27 cellular contexts compared by ENCODE assay signal in the genomic region with DNA sequence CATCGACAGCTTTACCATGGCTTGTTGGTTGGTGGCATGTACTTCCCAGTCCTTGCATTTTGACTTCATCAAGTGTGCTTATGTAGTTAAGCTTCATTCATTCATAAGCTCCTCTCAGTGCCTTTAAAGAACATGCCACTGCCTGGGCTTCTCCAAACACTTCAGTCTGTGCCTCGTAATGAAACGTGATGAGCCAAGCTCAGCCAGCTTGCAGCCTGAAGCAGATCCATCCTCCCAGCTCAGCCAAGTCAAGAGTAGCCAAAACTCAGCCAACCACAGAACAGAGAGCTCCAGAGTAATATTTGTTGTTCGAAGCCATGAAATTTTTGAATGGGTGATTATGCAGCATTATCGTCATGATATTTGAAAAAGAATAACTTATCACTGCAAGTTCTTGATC.
"Had no signal": no experiment of that assay in that cellular context is flagged by ENCODE, and none has a peak within 500 bp of the region (broad histone marks: within the 10 kb centered on the region; RNA-seq: fewer than 3 reads in every experiment).

No MANE protein-coding gene starts in this region.

- H3K9me3 ChIP-seq: ovary, psoas muscle, right lobe of liver, sigmoid colon, stomach, thoracic aorta, tibial artery, transverse colon, upper lobe of right lung, uterus had no signal

- DNase-seq: natural killer cell; occipital lobe; ovary; psoas muscle; right cardiac atrium; right lobe of liver; sigmoid colon; small intestine; stimulated activated CD4-positive, alpha-beta T cell treated with anti-CD3 and anti-CD28 coated beads, Interleukin-15, amount 100 ng/mL, for 24 hours; stimulated activated CD4-positive, alpha-beta T cell treated with anti-CD3 and anti-CD28 coated beads, Interleukin-2, amount 100 ng/mL, for 24 hours; stimulated activated CD4-positive, alpha-beta T cell treated with anti-CD3 and anti-CD28 coated beads, Interleukin-2, amount 100 ng/mL, for 48 hours; stimulated activated CD4-positive, alpha-beta T cell treated with anti-CD3 and anti-CD28 coated beads, Interleukin-4, amount 100 ng/mL, for 24 hours; stimulated activated naive B cell treated with anti-CD40 and anti-IgM and Interleukin-4, amounts not matched to agents 10 μg/mL and 1 μg/mL and 100 μg/mL, for 72 hours; stimulated activated naive CD4-positive, alpha-beta T cell treated with Interleukin-2 at 50 U/mL for 16 hours; stomach; tibial artery; transverse colon; upper lobe of right lung; uterus had no signal

- H3K27ac ChIP-seq: neural progenitor cell, ovary, parathyroid adenoma, psoas muscle, right lobe of liver, sigmoid colon, stomach, thoracic aorta, tibial artery, transverse colon, upper lobe of right lung, uterus had no signal

- H3K4me3 Mint-ChIP-seq: natural killer cell; nephron; neural progenitor cell; stimulated activated effector memory CD8-positive, alpha-beta T cell treated with anti-CD3 and anti-CD28 coated beads, Interleukin-12 subunit alpha, Interleukin-12 subunit beta, amount 100 ng/mL, for 72 hours; stimulated activated naive B cell treated with anti-CD40 and anti-IgM and Interleukin-4, amounts not matched to agents 10 μg/mL and 1 μg/mL and 100 μg/mL, for 72 hours; stimulated activated naive CD8-positive, alpha-beta T cell treated with anti-CD3 and anti-CD28 coated beads, Interleukin-15, Interleukin-2, amounts not matched to agents 100 ng/mL and 50 ng/mL, for 24 hours; type B pancreatic cell had no signal

- H3K4me2 ChIP-seq: neural progenitor cell had no signal

- H3K27ac Mint-ChIP-seq: natural killer cell; nephron; neural progenitor cell; progenitor cell of endocrine pancreas; stimulated activated effector memory CD8-positive, alpha-beta T cell treated with anti-CD3 and anti-CD28 coated beads, Interleukin-12 subunit alpha, Interleukin-12 subunit beta, amount 100 ng/mL, for 72 hours; stimulated activated naive B cell treated with anti-CD40 and anti-IgM and Interleukin-4, amounts not matched to agents 10 μg/mL and 1 μg/mL and 100 μg/mL, for 72 hours; stimulated activated naive CD8-positive, alpha-beta T cell treated with anti-CD3 and anti-CD28 coated beads, Interleukin-15, Interleukin-2, amounts not matched to agents 100 ng/mL and 50 ng/mL, for 24 hours; type B pancreatic cell had no signal

- H3K4me1 ChIP-seq: neural progenitor cell, parathyroid adenoma, psoas muscle, right lobe of liver, sigmoid colon, stomach, tibial artery, transverse colon, upper lobe of right lung, uterus had no signal

- H2AFZ ChIP-seq: neural progenitor cell, parathyroid adenoma had no signal

- ATAC-seq: natural killer cell; psoas muscle; right cardiac atrium; right lobe of liver; stimulated activated effector memory CD8-positive, alpha-beta T cell treated with anti-CD3 and anti-CD28 coated beads, Interleukin-12 subunit alpha, Interleukin-12 subunit beta, amount 100 ng/mL, for 72 hours; stimulated activated naive B cell treated with anti-CD40 and anti-IgM and Interleukin-4, amounts not matched to agents 10 μg/mL and 1 μg/mL and 100 μg/mL, for 72 hours; upper lobe of right lung had no signal

- H3K9ac ChIP-seq: neural progenitor cell, parathyroid adenoma had no signal

- H3K27me3 ChIP-seq: neural progenitor cell, ovary, right lobe of liver, sigmoid colon, stomach, tibial artery, transverse colon, upper lobe of right lung, uterus had no signal

- H3K4me1 Mint-ChIP-seq: natural killer cell; nephron; neural progenitor cell; stimulated activated effector memory CD8-positive, alpha-beta T cell treated with anti-CD3 and anti-CD28 coated beads, Interleukin-12 subunit alpha, Interleukin-12 subunit beta, amount 100 ng/mL, for 72 hours; stimulated activated naive B cell treated with anti-CD40 and anti-IgM and Interleukin-4, amounts not matched to agents 10 μg/mL and 1 μg/mL and 100 μg/mL, for 72 hours had no signal

- H3K79me2 ChIP-seq: parathyroid adenoma had no signal

- H3K36me3 ChIP-seq: neural progenitor cell, ovary, right lobe of liver, sigmoid colon, stomach, thoracic aorta, tibial artery, transverse colon, upper lobe of right lung, uterus had no signal

- H3K4me3 ChIP-seq: neural progenitor cell, ovary, psoas muscle, right lobe of liver, sigmoid colon, stomach, thoracic aorta, tibial artery, transverse colon, upper lobe of right lung, uterus had no signal

- FAIRE-seq: small intestine had no signal

- H3K9me3 Mint-ChIP-seq: nephron; neural progenitor cell; stimulated activated naive CD8-positive, alpha-beta T cell treated with anti-CD3 and anti-CD28 coated beads, Interleukin-15, Interleukin-2, amounts not matched to agents 100 ng/mL and 50 ng/mL, for 24 hours; type B pancreatic cell had no signal

- H3K27me3 Mint-ChIP-seq: stimulated activated naive B cell treated with anti-CD40 and anti-IgM and Interleukin-4, amounts not matched to agents 10 μg/mL and 1 μg/mL and 100 μg/mL, for 72 hours; stimulated activated naive CD8-positive, alpha-beta T cell treated with anti-CD3 and anti-CD28 coated beads, Interleukin-15, Interleukin-2, amounts not matched to agents 100 ng/mL and 50 ng/mL, for 24 hours; type B pancreatic cell had no signal

- H3K36me3 Mint-ChIP-seq: natural killer cell; neural progenitor cell; stimulated activated effector memory CD8-positive, alpha-beta T cell treated with anti-CD3 and anti-CD28 coated beads, Interleukin-12 subunit alpha, Interleukin-12 subunit beta, amount 100 ng/mL, for 72 hours; stimulated activated naive B cell treated with anti-CD40 and anti-IgM and Interleukin-4, amounts not matched to agents 10 μg/mL and 1 μg/mL and 100 μg/mL, for 72 hours; type B pancreatic cell had no signal
